In the genomic region with DNA sequence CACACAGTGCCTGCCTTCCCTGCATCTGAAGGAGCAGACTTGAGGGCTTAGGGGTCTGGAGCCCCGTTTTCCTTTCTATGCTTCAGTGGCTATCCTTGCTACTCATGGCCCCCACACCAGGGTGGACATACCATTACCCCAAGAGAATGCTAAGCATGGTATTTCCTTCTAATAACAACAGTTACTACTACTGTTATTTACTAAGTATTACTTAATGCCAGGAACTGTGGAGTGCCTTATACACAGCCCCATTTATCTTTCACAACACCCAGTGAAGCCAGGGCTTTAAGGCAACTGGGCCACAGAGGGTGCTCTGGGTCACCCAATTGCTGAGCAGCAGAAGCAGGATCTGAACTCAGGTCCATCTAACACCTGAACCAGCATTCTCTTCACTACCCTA, we compare ENCODE assay signal across 13 cellular contexts. TPM values are rescaled to one million over a fixed set of nuclear protein-coding genes. Genes with fewer than 3 reads are reported as not detected.
DNase-seq lines count a peak whose midpoint lies in the region; ATAC-seq and TF ChIP-seq lines count a peak whose summit lies in the region.
"Had no signal": no experiment of that assay in that cellular context is flagged by ENCODE, and none has a peak within 500 bp of the region (broad histone marks: within the 10 kb centered on the region; RNA-seq: fewer than 3 reads in every experiment).

No MANE protein-coding gene starts in this region.

- H3K36me3 Mint-ChIP-seq in activated T-helper 17 cell treated with anti-CD3 and anti-CD28 coated beads, Interleukin-2, amount 50 U/mL, for 72 hours (ENCODE audit: low read depth) = no peaks in the 10 kb centered on the region
- H3K36me3 Mint-ChIP-seq: CD4-positive, CD25-positive, alpha-beta regulatory T cell had no signal

- ATAC-seq in foreskin keratinocyte (no peak), HG03432 (IDR thresholded peaks at IDR 0.05; ENCODE audit: unreplicated experiment) (no peak)
- ATAC-seq in activated T-helper 17 cell treated with anti-CD3 and anti-CD28 coated beads, Interleukin-2, amount 50 U/mL, for 72 hours (replicated peaks) = no peak

- H3K27me3 ChIP-seq in foreskin keratinocyte = no peaks in the 10 kb centered on the region
- no peaks in the 10 kb centered on the region for H3K27me3 ChIP-seq in skeletal muscle satellite cell (ENCODE audit: control insufficient read depth, insufficient read depth, low read length)

- no peaks in the 10 kb centered on the region for H3K4me1 Mint-ChIP-seq in activated T-helper 17 cell treated with anti-CD3 and anti-CD28 coated beads, Interleukin-2, amount 50 U/mL, for 72 hours

- peak overlapping the region; percentile 82 for H3K9ac ChIP-seq in skeletal muscle satellite cell (ENCODE audit: low read depth, low read length)

- no peak overlapping the region for H3K27ac Mint-ChIP-seq in activated T-helper 17 cell treated with anti-CD3 and anti-CD28 coated beads, Interleukin-2, amount 50 U/mL, for 72 hours
- H3K27ac Mint-ChIP-seq: CD4-positive, CD25-positive, alpha-beta regulatory T cell had no signal

- H3K4me1 ChIP-seq in foreskin keratinocyte (peaks cover 34% of the 10 kb centered on the region), skeletal muscle satellite cell (ENCODE audit: control insufficient read depth, insufficient read depth, low read length) (peaks cover 43% of the 10 kb centered on the region)

- peak overlapping the region; percentile 59 for H3K4me2 ChIP-seq in skeletal muscle satellite cell (ENCODE audit: low read length)

- peak; percentile 12 for DNase-seq in ELR (ENCODE audit: low read depth)
- DNase-seq in amniotic epithelial cell (ENCODE audit: low read depth) = peak; percentile 65
- peak in 1 of 2 donors; percentile 24 for DNase-seq in foreskin keratinocyte
- no peak for DNase-seq in NCI-H2029 treated with DMSO at 0.1 percent for 48 hours (lab: John Stamatoyannopoulos, UW)
- no peak for DNase-seq in ureter (ENCODE audit: low spot score)
- DNase-seq: activated CD4-positive, alpha-beta T cell treated with anti-CD3 and anti-CD28 coated beads, Interleukin-2, amount 50 U/mL, for 4 hours; CD4-positive, CD25-positive, alpha-beta regulatory T cell; hippocampal formation; NCI-H187 treated with DMSO at 0.1 percent for 48 hours had no signal

- H3K27ac ChIP-seq in foreskin keratinocyte = peak overlapping the region; percentile 80

- H3K27me3 Mint-ChIP-seq in activated T-helper 17 cell treated with anti-CD3 and anti-CD28 coated beads, Interleukin-2, amount 50 U/mL, for 72 hours = peaks cover 12% of the 10 kb centered on the region

- no peak for TF ChIP-seq CTCF in foreskin keratinocyte (conservative IDR thresholded peaks at IDR 0.05)

- peak overlapping the region; percentile 35 for H3K4me3 ChIP-seq in skeletal muscle satellite cell (ENCODE audit: low read length)
- H3K4me3 ChIP-seq: HAP-1 had no signal

- H3K9me3 ChIP-seq in skeletal muscle satellite cell (replicated peaks; ENCODE audit: low read length) = no peaks in the 10 kb centered on the region
- H3K9me3 ChIP-seq: HAP-1 had no signal

- H3K4me3 Mint-ChIP-seq in activated T-helper 17 cell treated with anti-CD3 and anti-CD28 coated beads, Interleukin-2, amount 50 U/mL, for 72 hours = no peak overlapping the region
- H3K4me3 Mint-ChIP-seq: CD4-positive, CD25-positive, alpha-beta regulatory T cell had no signal

- H3K36me3 ChIP-seq in skeletal muscle satellite cell (ENCODE audit: insufficient read depth, low read length) = no peaks in the 10 kb centered on the region
- H3K36me3 ChIP-seq: HAP-1 had no signal

- H3K9me3 Mint-ChIP-seq in activated T-helper 17 cell treated with anti-CD3 and anti-CD28 coated beads, Interleukin-2, amount 50 U/mL, for 72 hours = no peaks in the 10 kb centered on the region

RNA-seq across cellular contexts. Expression of gene PAX8, which starts 5.8 kb away (rescaled TPM):
- 5.6 and 7.0 TPM in 2 replicates for total RNA-seq in foreskin keratinocyte
- polyA plus RNA-seq in foreskin keratinocyte = 4.5 and 5.7 TPM in 2 replicates
- total RNA-seq in skeletal muscle satellite cell (2012; rRNA removed) = 1.0 and 6.1 TPM in 2 replicates
- 160 TPM for total RNA-seq in ureter
- total RNA-seq in activated T-helper 17 cell treated with anti-CD3 and anti-CD28 coated beads, Interleukin-2, amount 50 U/mL, for 72 hours = 1 to 10 TPM in 1 of 2 donors, under 1 TPM in 1; 0.86 to 1.6 TPM

Comparison
In these comparisons a context has a peak if more than half of its experiments do, and no peak if none do; other contexts are left out.
1. DNase-seq: peak in ELR (single experiment) and amniotic epithelial cell (single experiment); none in NCI-H2029 treated with DMSO at 0.1 percent for 48 hours (single experiment) and ureter (single experiment).
2. RNA of gene PAX8, which starts 5.8 kb away (total RNA-seq): 160 TPM in ureter (single experiment); 5.6 to 7.0 TPM in foreskin keratinocyte and 0.86 to 1.6 TPM in activated T-helper 17 cell treated with anti-CD3 and anti-CD28 coated beads, Interleukin-2, amount 50 U/mL, for 72 hours; every median in the first group is over 10 times any median in the second.